ENCODE assay signal across 18 cellular contexts in genomic region chr3:134258761-134259347, GRCh38.
"Had no signal": no experiment of that assay in that cellular context is flagged by ENCODE, and none has a peak within 500 bp of the region (broad histone marks: within the 10 kb centered on the region; RNA-seq: fewer than 3 reads in every experiment).

No MANE protein-coding gene starts in this region.

- H3K4me1 ChIP-seq: thyroid gland had no signal

- H3K36me3 ChIP-seq: lower lobe of right lung, thyroid gland, WERI-Rb-1 had no signal

- H3K9me3 ChIP-seq: lower lobe of right lung, thyroid gland had no signal

- H3K27ac ChIP-seq: hepatocyte, lower lobe of right lung, thyroid gland, WERI-Rb-1 had no signal

- H3K27me3 ChIP-seq: hepatocyte, thyroid gland had no signal

- ATAC-seq: activated naive CD4-positive, alpha-beta T cell treated with anti-CD3 and anti-CD28 coated beads, Interleukin-2, amount 50 U/mL, for 72 hours; lower lobe of right lung had no signal

- H3K4me3 ChIP-seq: hepatocyte, lower lobe of right lung, thyroid gland had no signal

- DNase-seq: activated CD4-positive, alpha-beta T cell treated with anti-CD3 and anti-CD28 coated beads for 1 hour; activated CD4-positive, alpha-beta T cell treated with anti-CD3 and anti-CD28 coated beads, Interleukin-2, amount 50 U/mL, for 48 hours; activated gamma-delta T cell treated with Interleukin-2 at 50 U/mL for 16 hours; amniotic stem cell; erythroblast; lower lobe of right lung; midbrain; nephron progenitor cell; nucleus accumbens; posterior cingulate gyrus; retina; stimulated activated CD4-positive, alpha-beta T cell treated with anti-CD3 and anti-CD28 coated beads, Interleukin-1b, Interleukin-23, amount 100 ng/mL, for 48 hours; stimulated activated CD8-positive, alpha-beta memory T cell treated with anti-CD3 and anti-CD28 coated beads, Interleukin-4, amount 100 ng/mL, for 48 hours; stimulated activated naive CD4-positive, alpha-beta T cell treated with Interleukin-2 at 50 U/mL for 16 hours; thyroid gland; WERI-Rb-1 had no signal
